In genomic region chr14:77603654-77604270, GRCh38 we compare ENCODE assay signal across 8 cellular contexts. TPM values are rescaled to one million over a fixed set of nuclear protein-coding genes. Genes with fewer than 3 reads are reported as not detected.
DNase-seq lines count a peak whose midpoint lies in the region; ATAC-seq, FAIRE-seq and TF ChIP-seq lines count a peak whose summit lies in the region.

No MANE protein-coding gene starts in this region.

- no peak overlapping the region for H3K27ac ChIP-seq in BLaER1
- no peak overlapping the region for H3K27ac ChIP-seq in HCT116 (ENCODE audit: low read depth, low read length)
- H3K27ac ChIP-seq in HepG2 (ENCODE audit: extremely low read length, insufficient read depth, low read length) = no peak overlapping the region

- H3K9me3 ChIP-seq in BLaER1 = peaks cover 10% of the 10 kb centered on the region; the same call in 1 of the 2 replicates
- no peaks in the 10 kb centered on the region for H3K9me3 ChIP-seq in HCT116 (ENCODE audit: control insufficient read depth in 1 of 2, insufficient read depth in 1 of 2, low read depth in 1 of 2, low read length in 2 of 2)
- no peaks in the 10 kb centered on the region for H3K9me3 ChIP-seq in HepG2 (ENCODE audit: low read length)

- no peak overlapping the region for H3K27ac Mint-ChIP-seq in activated naive CD8-positive, alpha-beta T cell treated with anti-CD3 and anti-CD28 coated beads, Interleukin-2, amount 50 U/mL, for 24 hours

- in situ Hi-C loops in HepG2 (cut with HindIII; ENCODE audit: extremely low pct_ligation_motif_present, low pct_unique_long_range_greater_than_20kb) = no loop called here

- no peaks in the 10 kb centered on the region for H3K27me3 Mint-ChIP-seq in activated naive CD8-positive, alpha-beta T cell treated with anti-CD3 and anti-CD28 coated beads, Interleukin-2, amount 50 U/mL, for 24 hours

- H3K79me2 ChIP-seq in HCT116 (ENCODE audit: insufficient read depth, low read length) (peaks cover 96% of the 10 kb centered on the region), HepG2 (ENCODE audit: insufficient read depth, low read length) (peaks cover 47% of the 10 kb centered on the region)

- CTCF ChIA-PET in HCT116 (lab: Charles Lee) = no interaction called here
- CTCF ChIA-PET in HepG2 (lab: Yijun Ruan, JAX; ENCODE audit: low intra/inter-chr PET ratio, low total read pairs) = no interaction called here

- H3K27me3 ChIP-seq in BLaER1 (no peaks in the 10 kb centered on the region), HCT116 (ENCODE audit: insufficient read depth, low read length) (no peaks in the 10 kb centered on the region), HepG2 (ENCODE audit: control insufficient read depth in 1 of 2, insufficient read depth in 2 of 2, low read length in 2 of 2) (no peaks in the 10 kb centered on the region)

- peak overlapping the region; percentile 19; the same call in 1 of the 2 replicates for H3K4me2 ChIP-seq in BLaER1
- peak overlapping the region; percentile 1; the same call in 1 of the 2 replicates for H3K4me2 ChIP-seq in HCT116 (ENCODE audit: low read length)
- no peak overlapping the region for H3K4me2 ChIP-seq in HepG2 (ENCODE audit: low read depth, low read length)

- TF ChIP-seq EP300 in HepG2 (IDR thresholded peaks at IDR 0.05; ENCODE audit: low read depth in 2 of 2, low read length in 2 of 2) (no peak), HepG2 (CRISPR knock-in tag; IDR thresholded peaks at IDR 0.05; ENCODE audit: borderline replicate concordance) (no peak)

- H3K4me1 ChIP-seq in BLaER1 (peaks cover 34% of the 10 kb centered on the region), HCT116 (ENCODE audit: control insufficient read depth in 1 of 2, insufficient read depth in 2 of 2, low read length in 2 of 2) (peaks cover 32 to 61% of the 10 kb centered on the region in 2 experiments), HepG2 (ENCODE audit: insufficient read depth, low read length) (peaks cover 16% of the 10 kb centered on the region)

- H3K36me3 ChIP-seq in BLaER1 (0 out of 2 replicates have a peak, but pooled peaks cover 4% of the 10 kb centered on the region), HCT116 (ENCODE audit: control insufficient read depth in 1 of 2, insufficient read depth in 2 of 2, low read length in 2 of 2) (no peaks in the 10 kb centered on the region), HepG2 (replicated peaks in 1 of 2; ENCODE audit: control insufficient read depth in 1 of 2, insufficient read depth in 2 of 2, low read length in 2 of 2) (no peaks in the 10 kb centered on the region)

- WGBS in HepG2 (ENCODE audit: low lambda C conversion rate) = 63% methylated on average over 8 of the region's 8 CpGs

- H3K9me3 Mint-ChIP-seq in activated naive CD8-positive, alpha-beta T cell treated with anti-CD3 and anti-CD28 coated beads, Interleukin-2, amount 50 U/mL, for 24 hours = no peaks in the 10 kb centered on the region

- peak; percentile 70 for ATAC-seq in HCT116
- ATAC-seq in activated naive CD8-positive, alpha-beta T cell treated with anti-CD3 and anti-CD28 coated beads, Interleukin-2, amount 50 U/mL, for 24 hours = peak; percentile 10
- peak; percentile 86 for ATAC-seq in HepG2

- H3K4me3 ChIP-seq in BLaER1 (no peak overlapping the region), HCT116 (replicated peaks in 1 of 2; ENCODE audit: low read depth in 1 of 2, low read length in 2 of 2) (no peak overlapping the region), HepG2 (replicated peaks in 1 of 3; ENCODE audit: insufficient read depth in 1 of 3, low read depth in 2 of 3, low read length in 3 of 3) (no peak overlapping the region)

- H2AFZ ChIP-seq in HCT116 (ENCODE audit: low read depth, low read length, poor library complexity, severe bottlenecking) (no peak overlapping the region), HepG2 (ENCODE audit: low read length) (no peak overlapping the region)

- BruUV-seq in HCT116 (replicated peaks; lab: Mats Ljungman, UMichigan) = no TSS peak
- BruUV-seq in HepG2 (replicated peaks; lab: Mats Ljungman, UMichigan) = no TSS peak

- DNase-seq in HCT116 (ENCODE audit: low read depth, low spot score) (no peak), HepG2 (ENCODE audit: low spot score) (peak; percentile 24), NCI-H345 (lab: John Stamatoyannopoulos, UW) (no peak), NOMO-1 treated with dmso at 0.1 percent for 144 hours (lab: John Stamatoyannopoulos, UW; ENCODE audit: unreplicated experiment) (no peak), mesenteric fat pad (ENCODE audit: low spot score) (no peak)
- DNase-seq in activated naive CD8-positive, alpha-beta T cell treated with anti-CD3 and anti-CD28 coated beads, Interleukin-2, amount 50 U/mL, for 24 hours = no peak
- DNase-seq in stimulated activated naive CD4-positive, alpha-beta T cell (lab: John Stamatoyannopoulos, UW) = no peak

- H3K36me3 Mint-ChIP-seq in activated naive CD8-positive, alpha-beta T cell treated with anti-CD3 and anti-CD28 coated beads, Interleukin-2, amount 50 U/mL, for 24 hours (ENCODE audit: low read depth) = no peaks in the 10 kb centered on the region

- FAIRE-seq in HepG2 (lab: Jason Lieb, UNC) = peak; percentile 15

- no peak for TF ChIP-seq RAD21 in HCT116 (IDR thresholded peaks at IDR 0.05; ENCODE audit: low read depth)
- TF ChIP-seq RAD21 in HepG2 (CRISPR knock-in tag; IDR thresholded peaks at IDR 0.05) = no peak

- H3K9me2 ChIP-seq in HCT116 (ENCODE audit: insufficient read depth) = no peaks in the 10 kb centered on the region

- TF ChIP-seq POLR2A in HCT116 (IDR thresholded peaks at IDR 0.05; ENCODE audit: borderline replicate concordance, extremely low read depth, insufficient read depth, insufficient read length) (no peak), HepG2 (IDR thresholded peaks at IDR 0.05; ENCODE audit: insufficient read depth in 1 of 2, low read depth in 2 of 2, low read length in 2 of 2) (no peak)

- TF ChIP-seq CTCF in HCT116 (IDR thresholded peaks at IDR 0.05 in 2 of 3, conservative IDR thresholded peaks at IDR 0.05 in 1 of 3; ENCODE audit: borderline replicate concordance in 1 of 3, insufficient read depth in 1 of 3, low read depth in 2 of 3, low read length in 2 of 3) = peak in 2 of 3 experiments; percentile 49 to 55; a peak in 4 of 6 replicates
- peak; percentile 39 for TF ChIP-seq CTCF in HepG2 (CRISPR knock-in tag; IDR thresholded peaks at IDR 0.05)

- RAD21 ChIA-PET in HCT116 (lab: Charles Lee; ENCODE audit: low non-redundant PET in 1 of 2, low total read pairs in 2 of 2, uncharacterized antibody in 2 of 2, unreplicated experiment in 2 of 2) = no interaction called here

- POLR2A ChIA-PET in HCT116 (lab: Charles Lee) (no interaction called here), HepG2 (lab: Yijun Ruan, JAX) (no interaction called here)

- no peak overlapping the region for H3K9ac ChIP-seq in BLaER1
- no peak overlapping the region for H3K9ac ChIP-seq in HCT116 (ENCODE audit: low read length)
- no peak overlapping the region for H3K9ac ChIP-seq in HepG2 (ENCODE audit: insufficient read depth, low read depth, low read length)

- H3K4me3 Mint-ChIP-seq in activated naive CD8-positive, alpha-beta T cell treated with anti-CD3 and anti-CD28 coated beads, Interleukin-2, amount 50 U/mL, for 24 hours = no peak overlapping the region

- peaks cover 63% of the 10 kb centered on the region for H3K4me1 Mint-ChIP-seq in activated naive CD8-positive, alpha-beta T cell treated with anti-CD3 and anti-CD28 coated beads, Interleukin-2, amount 50 U/mL, for 24 hours

- peaks cover 13% of the 10 kb centered on the region; the same call in 1 of the 2 replicates for H4K20me1 ChIP-seq in BLaER1
- H4K20me1 ChIP-seq in HCT116 (ENCODE audit: insufficient read depth) = no peaks in the 10 kb centered on the region
- peaks cover 4% of the 10 kb centered on the region; the same call in 1 of the 2 replicates for H4K20me1 ChIP-seq in HepG2 (ENCODE audit: insufficient read depth, low read length)

- intact Hi-C loops in HCT116 (cut with micrococcal nuclease) = no loop called here
- intact Hi-C loops in HepG2 (cut with micrococcal nuclease; ENCODE audit: unreplicated experiment) = no loop called here

TF ChIP-seq in HCT116, 20 proteins besides CTCF, POLR2A, EP300 and RAD21 (continues in another document):
- TF ChIP-seq EZH2phosphoT487 (IDR thresholded peaks at IDR 0.05; ENCODE audit: borderline replicate concordance) = no peak
- TF ChIP-seq YY1 (IDR thresholded peaks at IDR 0.05; ENCODE audit: extremely low read depth, insufficient replicate concordance, low read depth, low read length) = no peak
- no peak for TF ChIP-seq EZH2 (IDR thresholded peaks at IDR 0.05)
- TF ChIP-seq CBX3 (IDR thresholded peaks at IDR 0.05; ENCODE audit: low read depth) = 0 out of 2 replicates have a peak, but pooled peaks have one; percentile 19

TF ChIP-seq in HepG2, 621 proteins besides CTCF, POLR2A, EP300 and RAD21:
- TF ChIP-seq TEAD3 (CRISPR knock-in tag; optimal IDR thresholded peaks at IDR 0.05; ENCODE audit: borderline replicate concordance) = peak; percentile 16
- TF ChIP-seq BHLHE40 (IDR thresholded peaks at IDR 0.05; ENCODE audit: low read length) = 0 out of 2 replicates have a peak, but pooled peaks have one; percentile 14
- no peak for TF ChIP-seq NFRKB (IDR thresholded peaks at IDR 0.05)
- no peak for TF ChIP-seq PTBP1 (IDR thresholded peaks at IDR 0.05; ENCODE audit: low read depth, low read length, poor library complexity, severe bottlenecking)

RNA-seq across cellular contexts. Expression of gene SPTLC2, which starts 12.7 kb away (rescaled TPM):
- total RNA-seq in HCT116 (2021; ENCODE audit: unreplicated experiment) = 44.7 TPM
- polyA plus RNA-seq in HCT116 (2012) = 17.3 and 17.7 TPM in 2 replicates
- 15.1 and 17.5 TPM in 2 replicates for total RNA-seq in HepG2 (2016; rRNA removed; fragmentation: Illumina TruSeq; extraction: Trizol)
- total RNA-seq in HepG2 (2016; cell fraction: cytosol; rRNA removed; fragmentation: Illumina TruSeq; extraction: Trizol; ENCODE audit: low read depth) = 2.4 and 4.6 TPM in 2 replicates
- total RNA-seq in HepG2 (2016; cell fraction: insoluble cytoplasmic fraction; rRNA removed; fragmentation: Illumina TruSeq; extraction: Trizol) = 11.9 and 16.4 TPM in 2 replicates
- 3.3 and 3.6 TPM in 2 replicates for total RNA-seq in HepG2 (2016; cell fraction: membrane; rRNA removed; fragmentation: Illumina TruSeq; extraction: Trizol)
- 21.8 and 22.9 TPM in 2 replicates for total RNA-seq in HepG2 (2016; cell fraction: nucleus; rRNA removed; fragmentation: Illumina TruSeq; extraction: Trizol)
- 11.2 and 17.4 TPM in 2 replicates for polyA plus RNA-seq in HepG2 (2011; rRNA removed)
- polyA plus RNA-seq in HepG2 (2011; cell fraction: cytosol; rRNA removed) = 7.6 and 8.0 TPM in 2 replicates
- 2.6 and 4.9 TPM in 2 replicates for polyA plus RNA-seq in HepG2 (2011; cell fraction: nucleus; rRNA removed)
- 10.4 and 11.4 TPM in 2 replicates for polyA plus RNA-seq in HepG2 (2012)
- polyA plus RNA-seq in HepG2 (2016; cell fraction: cytosol; fragmentation: Illumina TruSeq; extraction: Trizol; ENCODE audit: low read depth) = 0.88 and 1.1 TPM in 2 replicates
- 7.2 and 8.9 TPM in 2 replicates for polyA plus RNA-seq in HepG2 (2016; cell fraction: insoluble cytoplasmic fraction; fragmentation: Illumina TruSeq; extraction: Trizol; ENCODE audit: low read depth)
- polyA plus RNA-seq in HepG2 (2016; cell fraction: membrane; fragmentation: Illumina TruSeq; extraction: Trizol; ENCODE audit: low read depth) = 1.3 and 2.0 TPM in 2 replicates
- 19.4 and 29.7 TPM in 2 replicates for polyA plus RNA-seq in HepG2 (2016; cell fraction: nucleus; fragmentation: Illumina TruSeq; extraction: Trizol; ENCODE audit: insufficient read depth, low read depth)
- polyA minus RNA-seq in HepG2 (2011; rRNA and poly(A)+ RNA removed; ENCODE audit: low replicate concordance) = 8.2 and 23.4 TPM in 2 replicates
- polyA minus RNA-seq in HepG2 (2011; cell fraction: cytosol; rRNA and poly(A)+ RNA removed) = 8.0 and 18.2 TPM in 2 replicates
- 9.4 and 11.9 TPM in 2 replicates for polyA minus RNA-seq in HepG2 (2011; cell fraction: nucleus; rRNA and poly(A)+ RNA removed)
- 75.2 TPM for total RNA-seq in mesenteric fat pad

Comparison
In these comparisons a context has a peak if more than half of its experiments do, and no peak if none do; other contexts are left out.
1. ATAC-seq: peak in every context shown above with its lines; median percentile 86 in HepG2; 70 in HCT116; 10 in activated naive CD8-positive, alpha-beta T cell treated with anti-CD3 and anti-CD28 coated beads, Interleukin-2, amount 50 U/mL, for 24 hours.